Comparison of ENCODE assay signal across 22 cellular contexts in the genomic region with DNA sequence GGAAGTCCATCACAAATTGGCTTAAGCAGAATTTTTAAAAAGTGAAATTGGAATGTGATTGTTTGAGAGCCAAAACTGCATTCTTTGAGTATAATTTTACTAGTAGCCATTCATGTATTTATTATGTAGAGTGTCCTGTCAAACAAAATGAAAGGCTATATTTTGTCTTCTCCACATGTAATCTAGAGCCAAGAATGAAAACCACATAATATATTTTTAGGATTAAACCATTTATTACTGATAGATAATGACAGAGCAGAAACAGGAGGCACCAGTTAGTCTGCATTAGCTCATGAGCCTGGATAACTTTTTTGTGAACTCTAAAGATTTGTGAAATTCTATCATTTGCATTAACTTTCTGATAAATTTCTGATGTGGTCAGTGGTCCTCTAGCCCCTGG.
"Had no signal": no experiment of that assay in that cellular context is flagged by ENCODE, and none has a peak within 500 bp of the region (broad histone marks: within the 10 kb centered on the region; RNA-seq: fewer than 3 reads in every experiment).

No MANE protein-coding gene starts in this region.

- H3K27ac ChIP-seq: dorsolateral prefrontal cortex, prostate gland, sigmoid colon, stomach, thyroid gland had no signal

- H3K27me3 Mint-ChIP-seq: memory B cell; naive thymus-derived CD4-positive, alpha-beta T cell had no signal

- ATAC-seq: gastrocnemius medialis; left lobe of liver; naive thymus-derived CD4-positive, alpha-beta T cell; right cardiac atrium; stimulated activated effector memory CD8-positive, alpha-beta T cell treated with anti-CD3 and anti-CD28 coated beads, Interleukin-12 subunit alpha, Interleukin-12 subunit beta, amount 100 ng/mL, for 72 hours had no signal

- DNase-seq: dorsolateral prefrontal cortex; effector CD4-positive, alpha-beta T cell; foreskin fibroblast; gastrocnemius medialis; head of caudate nucleus; kidney; midbrain; naive thymus-derived CD4-positive, alpha-beta T cell; nephron progenitor cell; nucleus accumbens; right cardiac atrium; sigmoid colon; stimulated activated CD4-positive, alpha-beta T cell treated with anti-CD3 and anti-CD28 coated beads, Interleukin-2, amount 100 ng/mL, for 24 hours; stimulated activated CD4-positive, alpha-beta T cell treated with anti-CD3 and anti-CD28 coated beads, Interleukin-4, amount 100 ng/mL, for 24 hours; stimulated activated naive CD4-positive, alpha-beta T cell treated with Interleukin-2 at 50 U/mL for 16 hours; stomach; thyroid gland; trophoblast cell had no signal

- H3K27ac Mint-ChIP-seq: naive thymus-derived CD4-positive, alpha-beta T cell; nephron progenitor cell; stimulated activated effector memory CD8-positive, alpha-beta T cell treated with anti-CD3 and anti-CD28 coated beads, Interleukin-12 subunit alpha, Interleukin-12 subunit beta, amount 100 ng/mL, for 72 hours had no signal

- H3K4me3 Mint-ChIP-seq: memory B cell; naive thymus-derived CD4-positive, alpha-beta T cell; nephron progenitor cell; stimulated activated effector memory CD8-positive, alpha-beta T cell treated with anti-CD3 and anti-CD28 coated beads, Interleukin-12 subunit alpha, Interleukin-12 subunit beta, amount 100 ng/mL, for 72 hours had no signal

- H3K9me3 Mint-ChIP-seq: memory B cell; naive thymus-derived CD4-positive, alpha-beta T cell; nephron progenitor cell; stimulated activated effector memory CD8-positive, alpha-beta T cell treated with anti-CD3 and anti-CD28 coated beads, Interleukin-12 subunit alpha, Interleukin-12 subunit beta, amount 100 ng/mL, for 72 hours had no signal

- H3K4me1 Mint-ChIP-seq: nephron progenitor cell; stimulated activated effector memory CD8-positive, alpha-beta T cell treated with anti-CD3 and anti-CD28 coated beads, Interleukin-12 subunit alpha, Interleukin-12 subunit beta, amount 100 ng/mL, for 72 hours had no signal

- H3K36me3 Mint-ChIP-seq: stimulated activated effector memory CD8-positive, alpha-beta T cell treated with anti-CD3 and anti-CD28 coated beads, Interleukin-12 subunit alpha, Interleukin-12 subunit beta, amount 100 ng/mL, for 72 hours had no signal
